In the genomic region with DNA sequence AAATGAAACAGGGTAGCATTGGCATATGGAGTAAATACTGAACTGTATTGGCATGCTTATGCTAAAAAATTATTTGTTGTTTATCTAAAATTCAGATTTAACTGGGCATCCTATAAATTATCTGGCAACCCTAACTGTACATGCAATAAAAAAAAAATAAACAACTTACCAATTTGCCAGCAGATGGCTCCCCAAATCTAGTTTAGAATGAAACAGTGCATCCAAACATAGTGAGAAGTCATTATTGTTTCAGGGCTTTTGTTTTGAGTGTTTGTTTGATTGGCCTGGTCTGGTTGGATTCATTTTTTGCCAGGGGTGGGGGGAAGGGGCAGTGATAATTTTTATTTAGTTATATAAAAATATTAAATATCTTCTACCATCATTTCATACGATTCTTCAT, we compare ENCODE assay signal across 1 cellular context.
TF ChIP-seq lines count a peak whose summit lies in the region.

No MANE protein-coding gene starts in this region.

TF ChIP-seq in HEK293, 187 proteins besides CTCF, POLR2A, EP300 and RAD21 (continued from another document):
- TF ChIP-seq, protein P1, sequence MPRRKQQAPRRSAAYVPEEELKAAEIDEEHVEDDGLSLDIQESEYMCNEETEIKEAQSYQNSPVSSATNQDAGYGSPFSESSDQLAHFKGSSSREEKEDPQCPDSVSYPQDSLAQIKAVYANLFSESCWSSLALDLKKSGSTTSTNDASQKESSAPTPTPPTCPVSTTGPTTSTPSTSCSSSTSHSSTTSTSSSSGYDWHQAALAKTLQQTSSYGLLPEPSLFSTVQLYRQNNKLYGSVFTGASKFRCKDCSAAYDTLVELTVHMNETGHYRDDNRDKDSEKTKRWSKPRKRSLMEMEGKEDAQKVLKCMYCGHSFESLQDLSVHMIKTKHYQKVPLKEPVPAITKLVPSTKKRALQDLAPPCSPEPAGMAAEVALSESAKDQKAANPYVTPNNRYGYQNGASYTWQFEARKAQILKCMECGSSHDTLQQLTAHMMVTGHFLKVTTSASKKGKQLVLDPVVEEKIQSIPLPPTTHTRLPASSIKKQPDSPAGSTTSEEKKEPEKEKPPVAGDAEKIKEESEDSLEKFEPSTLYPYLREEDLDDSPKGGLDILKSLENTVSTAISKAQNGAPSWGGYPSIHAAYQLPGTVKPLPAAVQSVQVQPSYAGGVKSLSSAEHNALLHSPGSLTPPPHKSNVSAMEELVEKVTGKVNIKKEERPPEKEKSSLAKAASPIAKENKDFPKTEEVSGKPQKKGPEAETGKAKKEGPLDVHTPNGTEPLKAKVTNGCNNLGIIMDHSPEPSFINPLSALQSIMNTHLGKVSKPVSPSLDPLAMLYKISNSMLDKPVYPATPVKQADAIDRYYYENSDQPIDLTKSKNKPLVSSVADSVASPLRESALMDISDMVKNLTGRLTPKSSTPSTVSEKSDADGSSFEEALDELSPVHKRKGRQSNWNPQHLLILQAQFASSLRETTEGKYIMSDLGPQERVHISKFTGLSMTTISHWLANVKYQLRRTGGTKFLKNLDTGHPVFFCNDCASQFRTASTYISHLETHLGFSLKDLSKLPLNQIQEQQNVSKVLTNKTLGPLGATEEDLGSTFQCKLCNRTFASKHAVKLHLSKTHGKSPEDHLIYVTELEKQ (tag by site-specific recombination; IDR thresholded peaks at IDR 0.05; ENCODE audit: borderline replicate concordance): no peak
- TF ChIP-seq, protein P2, sequence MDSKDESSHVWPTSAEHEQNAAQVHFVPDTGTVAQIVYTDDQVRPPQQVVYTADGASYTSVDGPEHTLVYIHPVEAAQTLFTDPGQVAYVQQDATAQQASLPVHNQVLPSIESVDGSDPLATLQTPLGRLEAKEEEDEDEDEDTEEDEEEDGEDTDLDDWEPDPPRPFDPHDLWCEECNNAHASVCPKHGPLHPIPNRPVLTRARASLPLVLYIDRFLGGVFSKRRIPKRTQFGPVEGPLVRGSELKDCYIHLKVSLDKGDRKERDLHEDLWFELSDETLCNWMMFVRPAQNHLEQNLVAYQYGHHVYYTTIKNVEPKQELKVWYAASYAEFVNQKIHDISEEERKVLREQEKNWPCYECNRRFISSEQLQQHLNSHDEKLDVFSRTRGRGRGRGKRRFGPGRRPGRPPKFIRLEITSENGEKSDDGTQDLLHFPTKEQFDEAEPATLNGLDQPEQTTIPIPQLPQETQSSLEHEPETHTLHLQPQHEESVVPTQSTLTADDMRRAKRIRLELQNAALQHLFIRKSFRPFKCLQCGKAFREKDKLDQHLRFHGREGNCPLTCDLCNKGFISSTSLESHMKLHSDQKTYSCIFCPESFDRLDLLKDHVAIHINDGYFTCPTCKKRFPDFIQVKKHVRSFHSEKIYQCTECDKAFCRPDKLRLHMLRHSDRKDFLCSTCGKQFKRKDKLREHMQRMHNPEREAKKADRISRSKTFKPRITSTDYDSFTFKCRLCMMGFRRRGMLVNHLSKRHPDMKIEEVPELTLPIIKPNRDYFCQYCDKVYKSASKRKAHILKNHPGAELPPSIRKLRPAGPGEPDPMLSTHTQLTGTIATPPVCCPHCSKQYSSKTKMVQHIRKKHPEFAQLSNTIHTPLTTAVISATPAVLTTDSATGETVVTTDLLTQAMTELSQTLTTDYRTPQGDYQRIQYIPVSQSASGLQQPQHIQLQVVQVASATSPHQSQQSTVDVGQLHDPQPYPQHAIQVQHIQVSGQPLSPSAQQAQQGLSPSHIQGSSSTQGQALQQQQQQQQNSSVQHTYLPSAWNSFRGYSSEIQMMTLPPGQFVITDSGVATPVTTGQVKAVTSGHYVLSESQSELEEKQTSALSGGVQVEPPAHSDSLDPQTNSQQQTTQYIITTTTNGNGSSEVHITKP (tag by site-specific recombination; IDR thresholded peaks at IDR 0.05): 0 out of 2 replicates have a peak, but pooled peaks have one; percentile 9
- TF ChIP-seq REPIN1 (tag by site-specific recombination; IDR thresholded peaks at IDR 0.05; ENCODE audit: low read depth) (no peak), ZBTB17 (tag by site-specific recombination; IDR thresholded peaks at IDR 0.05) (0 out of 2 replicates have a peak, but pooled peaks have one; percentile 41), SP3 (tag by site-specific recombination; IDR thresholded peaks at IDR 0.05) (no peak), BCL11B (tag by site-specific recombination; IDR thresholded peaks at IDR 0.05; ENCODE audit: low read depth) (no peak), ZNF335 (tag by site-specific recombination; conservative IDR thresholded peaks at IDR 0.05) (no peak)
- TF ChIP-seq, protein P3, sequence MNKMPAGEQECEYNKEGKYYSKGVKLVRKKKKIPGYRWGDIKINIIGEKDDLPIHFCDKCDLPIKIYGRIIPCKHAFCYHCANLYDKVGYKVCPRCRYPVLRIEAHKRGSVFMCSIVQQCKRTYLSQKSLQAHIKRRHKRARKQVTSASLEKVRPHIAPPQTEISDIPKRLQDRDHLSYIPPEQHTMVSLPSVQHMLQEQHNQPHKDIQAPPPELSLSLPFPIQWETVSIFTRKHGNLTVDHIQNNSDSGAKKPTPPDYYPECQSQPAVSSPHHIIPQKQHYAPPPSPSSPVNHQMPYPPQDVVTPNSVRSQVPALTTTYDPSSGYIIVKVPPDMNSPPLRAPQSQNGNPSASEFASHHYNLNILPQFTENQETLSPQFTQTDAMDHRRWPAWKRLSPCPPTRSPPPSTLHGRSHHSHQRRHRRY (tag by site-specific recombination; IDR thresholded peaks at IDR 0.05): no peak
TF ChIP-seq in HEK293: peak in this region for 3.
